8 cellular contexts compared by ENCODE assay signal in the genomic region with DNA sequence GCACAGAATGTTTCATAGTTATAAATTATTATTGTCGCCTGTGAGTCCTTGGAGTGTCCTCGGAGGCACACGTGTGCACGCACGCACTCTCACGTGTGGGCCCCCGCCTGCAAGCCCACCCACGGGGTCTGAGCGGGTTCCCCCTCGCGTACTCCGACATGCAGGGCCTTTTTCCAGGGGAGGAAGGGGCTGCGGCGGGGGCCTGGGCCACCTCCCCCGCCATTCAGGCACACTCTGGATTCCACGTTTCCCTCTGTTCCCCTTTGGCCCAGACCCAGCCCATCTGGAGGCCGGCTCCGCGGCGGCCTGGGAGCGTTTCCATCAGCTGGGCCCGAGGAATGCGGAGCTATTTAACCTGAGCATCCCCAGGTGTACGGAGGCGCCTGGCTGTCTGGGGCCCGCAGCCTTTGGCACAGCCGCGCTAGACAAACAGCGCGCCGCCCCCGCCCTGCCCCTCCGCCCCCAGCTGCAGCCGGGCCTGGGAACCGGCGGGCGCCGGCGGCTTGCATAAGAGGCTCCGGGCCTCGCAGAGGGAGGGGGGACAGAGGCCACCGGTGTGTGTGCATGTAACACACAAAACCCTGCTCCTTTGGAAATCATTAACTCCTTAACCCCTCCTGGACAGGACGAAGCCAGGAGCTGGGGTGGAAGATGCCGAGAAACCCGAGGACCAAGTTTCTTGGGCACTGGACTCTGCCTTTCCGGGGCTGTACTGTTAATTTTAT. TPM values are rescaled to one million over a fixed set of nuclear protein-coding genes. Genes with fewer than 3 reads are reported as not detected.
DNase-seq lines count a peak whose midpoint lies in the region; ATAC-seq and TF ChIP-seq lines count a peak whose summit lies in the region.

No MANE protein-coding gene starts in this region.

- TF ChIP-seq CTCF in VCaP (conservative IDR thresholded peaks at IDR 0.05), result no peak
- no peak for TF ChIP-seq CTCF in progenitor cell of endocrine pancreas (IDR thresholded peaks at IDR 0.05; ENCODE audit: unreplicated experiment)

- DNase-seq in Caki2 (ENCODE audit: low read depth) (peak; percentile 100), NCI-H128 (lab: John Stamatoyannopoulos, UW; ENCODE audit: unreplicated experiment) (peak; percentile 82), left cardiac atrium (peak; percentile 88), progenitor cell of endocrine pancreas (ENCODE audit: low spot score, unreplicated experiment) (peak; percentile 98)
- no peak for DNase-seq in effector memory CD8-positive, alpha-beta T cell

- in situ Hi-C loops in Caki2 (cut with HindIII; ENCODE audit: low pct_unique_long_range_greater_than_20kb, low sequenced_read_pairs), result no loop called here

- peaks cover 12% of the 10 kb centered on the region for H3K36me3 Mint-ChIP-seq in progenitor cell of endocrine pancreas (ENCODE audit: insufficient read depth)
- H3K36me3 Mint-ChIP-seq in effector memory CD8-positive, alpha-beta T cell (ENCODE audit: insufficient read depth), result peaks cover 33% of the 10 kb centered on the region

- H3K4me1 Mint-ChIP-seq in progenitor cell of endocrine pancreas (ENCODE audit: low read depth), result peaks cover 49% of the 10 kb centered on the region
- H3K4me1 Mint-ChIP-seq in effector memory CD8-positive, alpha-beta T cell (ENCODE audit: low read depth in 2 of 2), result peaks cover 22 to 24% of the 10 kb centered on the region in 2 donors

- intact Hi-C loops in left cardiac atrium (cut with DNase I), result no loop called here

- no peaks in the 10 kb centered on the region for H3K9me3 Mint-ChIP-seq in progenitor cell of endocrine pancreas (ENCODE audit: low read depth)
- H3K9me3 Mint-ChIP-seq in effector memory CD8-positive, alpha-beta T cell, result no peaks in the 10 kb centered on the region

- peak overlapping the region; percentile 92 for H3K4me3 Mint-ChIP-seq in progenitor cell of endocrine pancreas (ENCODE audit: low read depth)
- no peak overlapping the region for H3K4me3 Mint-ChIP-seq in effector memory CD8-positive, alpha-beta T cell

- ATAC-seq in left cardiac atrium (peak; percentile 9 to 14), GM21786 (IDR thresholded peaks at IDR 0.05; ENCODE audit: unreplicated experiment) (no peak), GM18511 (IDR thresholded peaks at IDR 0.05; ENCODE audit: unreplicated experiment) (no peak)
- no peak for ATAC-seq in effector memory CD8-positive, alpha-beta T cell (replicated peaks)

- no peaks in the 10 kb centered on the region for H3K27me3 Mint-ChIP-seq in progenitor cell of endocrine pancreas
- H3K27me3 Mint-ChIP-seq in effector memory CD8-positive, alpha-beta T cell, result peaks cover 25 to 42% of the 10 kb centered on the region in 2 donors

- peak overlapping the region; percentile 99 for H3K27ac Mint-ChIP-seq in progenitor cell of endocrine pancreas
- H3K27ac Mint-ChIP-seq in effector memory CD8-positive, alpha-beta T cell, result no peak overlapping the region

- H3K27ac ChIP-seq in VCaP, result peak overlapping the region; percentile 80

RNA-seq across cellular contexts. Expression of gene ID1, which starts 3.3 kb away (rescaled TPM):
- 1,473 and 1,479 TPM in 2 replicates for total RNA-seq in Caki2 (2014; rRNA removed; shearing (Covaris generic); ENCODE audit: low replicate concordance)
- total RNA-seq in left cardiac atrium (100 to 1,000 TPM; 103 to 222 TPM), progenitor cell of endocrine pancreas (322 and 326 TPM in 2 replicates)

RNA-seq across cellular contexts. Expression of gene COX4I2, which starts 29.3 kb away (rescaled TPM):
- total RNA-seq in Caki2 (2014; rRNA removed; shearing (Covaris generic); ENCODE audit: low replicate concordance), result not detected in 2 replicates
- total RNA-seq in left cardiac atrium, result 10 to 100 TPM; 11.4 to 12.6 TPM
- not detected in 2 replicates for total RNA-seq in progenitor cell of endocrine pancreas

Comparison
In these comparisons a context has a peak if more than half of its experiments do, and no peak if none do; other contexts are left out.
1. DNase-seq: peak in Caki2 (single experiment), NCI-H128 (single experiment), left cardiac atrium (single experiment) and progenitor cell of endocrine pancreas (single experiment); none in effector memory CD8-positive, alpha-beta T cell (0 of 3).
2. ATAC-seq: peak in left cardiac atrium (2 of 2); none in GM21786 (single experiment), GM18511 (single experiment) and effector memory CD8-positive, alpha-beta T cell (single experiment).
3. RNA of gene COX4I2, which starts 29.3 kb away (total RNA-seq): 11.4 to 12.6 TPM in left cardiac atrium; not detected in Caki2 and not detected in progenitor cell of endocrine pancreas; every median in the first group is over 10 times any median in the second.